9 cellular contexts compared by ENCODE assay signal in genomic region chr10:30687698-30688213, GRCh38. TPM values are rescaled to one million over a fixed set of nuclear protein-coding genes. Genes with fewer than 3 reads are reported as not detected.
DNase-seq lines count a peak whose midpoint lies in the region; ATAC-seq, FAIRE-seq and TF ChIP-seq lines count a peak whose summit lies in the region.
"Had no signal": no experiment of that assay in that cellular context is flagged by ENCODE, and none has a peak within 500 bp of the region (broad histone marks: within the 10 kb centered on the region; RNA-seq: fewer than 3 reads in every experiment).

No MANE protein-coding gene starts in this region.

- no peaks in the 10 kb centered on the region for H3K27me3 Mint-ChIP-seq in MCF 10A (ENCODE audit: insufficient read depth, unreplicated experiment)
- peaks cover 2 to 14% (median 8%) of the 10 kb centered on the region in 3 donors for H3K27me3 Mint-ChIP-seq in immature natural killer cell (ENCODE audit: low read depth in 3 of 3)

- H3K36me3 Mint-ChIP-seq in MCF 10A (ENCODE audit: insufficient read depth, unreplicated experiment) (no peaks in the 10 kb centered on the region), immature natural killer cell (no peaks in the 10 kb centered on the region)

- FAIRE-seq in H54 (lab: Jason Lieb, UNC) = peak; percentile 55
- FAIRE-seq: TTC549 had no signal

- BruUV-seq in MCF 10A (replicated peaks; lab: Mats Ljungman, UMichigan) = no TSS peak

- CTCF ChIA-PET in MCF 10A (lab: Yijun Ruan, JAX) = interaction anchor here (0.5 to 2.9 kb wide), 13 partner anchors 9 to 1040 kb away, joined by 3 to 12 read pairs (median 3); no protein-coding TSS in a partner anchor

- ATAC-seq in HG03097 (IDR thresholded peaks at IDR 0.05; ENCODE audit: low FRiP score, unreplicated experiment) = no peak

- H3K4me3 ChIP-seq in WI38 (ENCODE audit: low read depth, low read length) = no peak overlapping the region

- intact Hi-C loops in MCF 10A (cut with micrococcal nuclease) = loop anchor here (1.0 kb wide), 2 partner anchors 8 to 89 kb away; no protein-coding TSS in a partner anchor

- H3K4me3 Mint-ChIP-seq in MCF 10A (ENCODE audit: unreplicated experiment) (no peak overlapping the region), immature natural killer cell (no peak overlapping the region)

- POLR2A ChIA-PET in MCF 10A (lab: Yijun Ruan, JAX) = interaction anchor here (1.4 kb wide), 1 partner anchor 630 kb away, joined by 3 read pairs; no protein-coding TSS in a partner anchor

- H3K27ac Mint-ChIP-seq in MCF 10A (ENCODE audit: low read depth, unreplicated experiment) (no peak overlapping the region), immature natural killer cell (no peak overlapping the region)

- H3K9me3 Mint-ChIP-seq in MCF 10A (ENCODE audit: unreplicated experiment) = no peaks in the 10 kb centered on the region
- no peaks in the 10 kb centered on the region for H3K9me3 Mint-ChIP-seq in immature natural killer cell

- no peak for TF ChIP-seq POLR2A in H54 (IDR thresholded peaks at IDR 0.05; ENCODE audit: low read depth, low read length)

- H3K4me1 Mint-ChIP-seq in MCF 10A (ENCODE audit: insufficient read depth, unreplicated experiment) = no peaks in the 10 kb centered on the region
- no peaks in the 10 kb centered on the region for H3K4me1 Mint-ChIP-seq in immature natural killer cell

- DNase-seq in D341Med (ENCODE audit: low spot score) (peak; percentile 85), H54 (ENCODE audit: insufficient read length, low spot score) (peak; percentile 52), NCI-H2107 (lab: John Stamatoyannopoulos, UW) (peak; percentile 21), MCF 10A (ENCODE audit: unreplicated experiment) (peak; percentile 78), immature natural killer cell (peak; percentile 65 to 72 (median 67))
- peak; percentile 88 for DNase-seq in stimulated activated CD4-positive, alpha-beta T cell treated with anti-CD3 and anti-CD28 coated beads, Interleukin-15, amount 100 ng/mL, for 24 hours

- TF ChIP-seq CTCF in WI38 (IDR thresholded peaks at IDR 0.05; ENCODE audit: low read depth, low read length) (peak; percentile 89), MCF 10A (IDR thresholded peaks at IDR 0.05; ENCODE audit: unreplicated experiment) (peak; percentile 86)

RNA-seq across cellular contexts. Expression of gene LYZL2, which starts 58.2 kb away (rescaled TPM):
- not detected in 2 replicates for total RNA-seq in MCF 10A (2022)
- polyA plus RNA-seq in immature natural killer cell = not detected

Comparison
In these comparisons a context has a peak if more than half of its experiments do, and no peak if none do; other contexts are left out.
1. DNase-seq: peak in every context shown above with its lines; median percentile 88 in stimulated activated CD4-positive, alpha-beta T cell treated with anti-CD3 and anti-CD28 coated beads, Interleukin-15, amount 100 ng/mL, for 24 hours; 85 in D341Med; 78 in MCF 10A; 67 in immature natural killer cell; 52 in H54; 21 in NCI-H2107.